ENCODE assay signal across 1 cellular context in the genomic region with DNA sequence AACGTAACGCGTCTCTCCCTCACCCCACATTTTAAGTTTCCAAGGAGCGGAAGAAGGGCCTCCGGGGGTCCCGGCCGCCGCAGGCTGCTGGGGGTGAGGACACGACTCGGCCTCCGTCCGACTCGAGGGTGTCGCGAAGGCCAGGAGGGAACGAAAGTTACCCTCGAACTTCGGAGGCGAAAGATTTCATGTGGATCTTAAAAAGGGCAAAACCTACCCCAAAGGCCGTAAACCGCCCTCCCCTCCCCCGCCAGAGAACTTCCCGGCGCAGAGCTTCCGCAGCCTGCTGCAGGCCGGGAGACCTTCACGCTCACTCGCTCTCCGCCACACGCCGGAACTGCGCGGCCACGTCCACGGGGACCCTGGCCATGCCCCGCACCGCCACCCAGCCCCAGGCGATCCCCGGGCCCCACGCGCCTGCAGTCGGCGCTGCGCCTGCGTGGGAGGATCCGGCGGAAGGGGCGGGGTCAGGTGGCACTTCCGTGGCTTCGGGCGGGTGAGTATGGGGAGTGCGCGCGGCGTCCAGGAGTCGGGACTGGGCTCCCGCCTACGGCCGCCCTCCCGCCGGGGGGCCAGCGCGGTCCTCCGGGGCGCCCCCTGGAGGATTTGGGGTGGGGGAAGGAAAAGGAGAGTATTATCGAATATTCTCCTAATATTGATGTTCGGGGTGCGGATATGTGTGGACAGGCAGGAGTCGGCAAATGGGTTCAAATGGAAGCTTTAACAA.
TF ChIP-seq lines count a peak whose summit lies in the region.

A gene (plus strand): TSS at position 474 of the 727 bp plus-strand sequence. CDS start 19,755 bp downstream, outside the sequence.

TF ChIP-seq in K562, 482 proteins besides CTCF, POLR2A, EP300 and RAD21 (continued from another document and continues in another):
- TF ChIP-seq, protein P1, sequence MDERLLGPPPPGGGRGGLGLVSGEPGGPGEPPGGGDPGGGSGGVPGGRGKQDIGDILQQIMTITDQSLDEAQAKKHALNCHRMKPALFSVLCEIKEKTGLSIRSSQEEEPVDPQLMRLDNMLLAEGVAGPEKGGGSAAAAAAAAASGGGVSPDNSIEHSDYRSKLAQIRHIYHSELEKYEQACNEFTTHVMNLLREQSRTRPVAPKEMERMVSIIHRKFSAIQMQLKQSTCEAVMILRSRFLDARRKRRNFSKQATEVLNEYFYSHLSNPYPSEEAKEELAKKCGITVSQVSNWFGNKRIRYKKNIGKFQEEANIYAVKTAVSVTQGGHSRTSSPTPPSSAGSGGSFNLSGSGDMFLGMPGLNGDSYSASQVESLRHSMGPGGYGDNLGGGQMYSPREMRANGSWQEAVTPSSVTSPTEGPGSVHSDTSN (CRISPR knock-in tag; IDR thresholded peaks at IDR 0.05; ENCODE audit: low read depth) = no peak
- TF ChIP-seq, protein P1 (tag; conservative IDR thresholded peaks at IDR 0.05; ENCODE audit: low read depth) = no peak
- peak; percentile 96 for TF ChIP-seq PHF8 (IDR thresholded peaks at IDR 0.05; ENCODE audit: borderline replicate concordance, low read length)
- no peak for TF ChIP-seq ZNF217 (CRISPR knock-in tag; IDR thresholded peaks at IDR 0.05)
- TF ChIP-seq, protein P2, sequence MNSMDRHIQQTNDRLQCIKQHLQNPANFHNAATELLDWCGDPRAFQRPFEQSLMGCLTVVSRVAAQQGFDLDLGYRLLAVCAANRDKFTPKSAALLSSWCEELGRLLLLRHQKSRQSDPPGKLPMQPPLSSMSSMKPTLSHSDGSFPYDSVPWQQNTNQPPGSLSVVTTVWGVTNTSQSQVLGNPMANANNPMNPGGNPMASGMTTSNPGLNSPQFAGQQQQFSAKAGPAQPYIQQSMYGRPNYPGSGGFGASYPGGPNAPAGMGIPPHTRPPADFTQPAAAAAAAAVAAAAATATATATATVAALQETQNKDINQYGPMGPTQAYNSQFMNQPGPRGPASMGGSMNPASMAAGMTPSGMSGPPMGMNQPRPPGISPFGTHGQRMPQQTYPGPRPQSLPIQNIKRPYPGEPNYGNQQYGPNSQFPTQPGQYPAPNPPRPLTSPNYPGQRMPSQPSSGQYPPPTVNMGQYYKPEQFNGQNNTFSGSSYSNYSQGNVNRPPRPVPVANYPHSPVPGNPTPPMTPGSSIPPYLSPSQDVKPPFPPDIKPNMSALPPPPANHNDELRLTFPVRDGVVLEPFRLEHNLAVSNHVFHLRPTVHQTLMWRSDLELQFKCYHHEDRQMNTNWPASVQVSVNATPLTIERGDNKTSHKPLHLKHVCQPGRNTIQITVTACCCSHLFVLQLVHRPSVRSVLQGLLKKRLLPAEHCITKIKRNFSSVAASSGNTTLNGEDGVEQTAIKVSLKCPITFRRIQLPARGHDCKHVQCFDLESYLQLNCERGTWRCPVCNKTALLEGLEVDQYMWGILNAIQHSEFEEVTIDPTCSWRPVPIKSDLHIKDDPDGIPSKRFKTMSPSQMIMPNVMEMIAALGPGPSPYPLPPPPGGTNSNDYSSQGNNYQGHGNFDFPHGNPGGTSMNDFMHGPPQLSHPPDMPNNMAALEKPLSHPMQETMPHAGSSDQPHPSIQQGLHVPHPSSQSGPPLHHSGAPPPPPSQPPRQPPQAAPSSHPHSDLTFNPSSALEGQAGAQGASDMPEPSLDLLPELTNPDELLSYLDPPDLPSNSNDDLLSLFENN (IDR thresholded peaks at IDR 0.05; ENCODE audit: low read depth in 2 of 2, low read length in 2 of 2) = 0 out of 4 replicates have a peak, but pooled peaks of 1 of the 2 experiments have one; percentile 18
- TF ChIP-seq MAFF (IDR thresholded peaks at IDR 0.05; ENCODE audit: low read length) = no peak
- peak; percentile 23 for TF ChIP-seq SMAD1 (IDR thresholded peaks at IDR 0.05; ENCODE audit: low read depth, low read length, partially characterized antibody)
- TF ChIP-seq MEF2A (IDR thresholded peaks at IDR 0.05; ENCODE audit: control insufficient read depth, low read depth, low read length) = no peak
- TF ChIP-seq SMARCA4 (IDR thresholded peaks at IDR 0.05) = no peak
- TF ChIP-seq, protein P3, sequence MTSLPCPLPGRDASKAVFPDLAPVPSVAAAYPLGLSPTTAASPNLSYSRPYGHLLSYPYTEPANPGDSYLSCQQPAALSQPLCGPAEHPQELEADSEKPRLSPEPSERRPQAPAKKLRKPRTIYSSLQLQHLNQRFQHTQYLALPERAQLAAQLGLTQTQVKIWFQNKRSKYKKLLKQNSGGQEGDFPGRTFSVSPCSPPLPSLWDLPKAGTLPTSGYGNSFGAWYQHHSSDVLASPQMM (CRISPR knock-in tag; IDR thresholded peaks at IDR 0.05) = no peak
- peak; percentile 60; the same call in 1 of the 2 replicates for TF ChIP-seq ELF2 (CRISPR knock-in tag; IDR thresholded peaks at IDR 0.05)
- TF ChIP-seq, protein P4, sequence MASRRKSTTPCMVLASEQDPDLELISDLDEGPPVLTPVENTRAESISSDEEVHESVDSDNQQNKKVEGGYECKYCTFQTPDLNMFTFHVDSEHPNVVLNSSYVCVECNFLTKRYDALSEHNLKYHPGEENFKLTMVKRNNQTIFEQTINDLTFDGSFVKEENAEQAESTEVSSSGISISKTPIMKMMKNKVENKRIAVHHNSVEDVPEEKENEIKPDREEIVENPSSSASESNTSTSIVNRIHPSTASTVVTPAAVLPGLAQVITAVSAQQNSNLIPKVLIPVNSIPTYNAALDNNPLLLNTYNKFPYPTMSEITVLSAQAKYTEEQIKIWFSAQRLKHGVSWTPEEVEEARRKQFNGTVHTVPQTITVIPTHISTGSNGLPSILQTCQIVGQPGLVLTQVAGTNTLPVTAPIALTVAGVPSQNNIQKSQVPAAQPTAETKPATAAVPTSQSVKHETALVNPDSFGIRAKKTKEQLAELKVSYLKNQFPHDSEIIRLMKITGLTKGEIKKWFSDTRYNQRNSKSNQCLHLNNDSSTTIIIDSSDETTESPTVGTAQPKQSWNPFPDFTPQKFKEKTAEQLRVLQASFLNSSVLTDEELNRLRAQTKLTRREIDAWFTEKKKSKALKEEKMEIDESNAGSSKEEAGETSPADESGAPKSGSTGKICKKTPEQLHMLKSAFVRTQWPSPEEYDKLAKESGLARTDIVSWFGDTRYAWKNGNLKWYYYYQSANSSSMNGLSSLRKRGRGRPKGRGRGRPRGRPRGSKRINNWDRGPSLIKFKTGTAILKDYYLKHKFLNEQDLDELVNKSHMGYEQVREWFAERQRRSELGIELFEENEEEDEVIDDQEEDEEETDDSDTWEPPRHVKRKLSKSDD (conservative IDR thresholded peaks at IDR 0.05; ENCODE audit: low read length) = no peak
- TF ChIP-seq ZNF77 (CRISPR knock-in tag; IDR thresholded peaks at IDR 0.05) = peak; percentile 53; the same call in 1 of the 2 replicates
- TF ChIP-seq, protein P5, sequence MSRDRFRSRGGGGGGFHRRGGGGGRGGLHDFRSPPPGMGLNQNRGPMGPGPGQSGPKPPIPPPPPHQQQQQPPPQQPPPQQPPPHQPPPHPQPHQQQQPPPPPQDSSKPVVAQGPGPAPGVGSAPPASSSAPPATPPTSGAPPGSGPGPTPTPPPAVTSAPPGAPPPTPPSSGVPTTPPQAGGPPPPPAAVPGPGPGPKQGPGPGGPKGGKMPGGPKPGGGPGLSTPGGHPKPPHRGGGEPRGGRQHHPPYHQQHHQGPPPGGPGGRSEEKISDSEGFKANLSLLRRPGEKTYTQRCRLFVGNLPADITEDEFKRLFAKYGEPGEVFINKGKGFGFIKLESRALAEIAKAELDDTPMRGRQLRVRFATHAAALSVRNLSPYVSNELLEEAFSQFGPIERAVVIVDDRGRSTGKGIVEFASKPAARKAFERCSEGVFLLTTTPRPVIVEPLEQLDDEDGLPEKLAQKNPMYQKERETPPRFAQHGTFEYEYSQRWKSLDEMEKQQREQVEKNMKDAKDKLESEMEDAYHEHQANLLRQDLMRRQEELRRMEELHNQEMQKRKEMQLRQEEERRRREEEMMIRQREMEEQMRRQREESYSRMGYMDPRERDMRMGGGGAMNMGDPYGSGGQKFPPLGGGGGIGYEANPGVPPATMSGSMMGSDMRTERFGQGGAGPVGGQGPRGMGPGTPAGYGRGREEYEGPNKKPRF (IDR thresholded peaks at IDR 0.05; ENCODE audit: low read depth, low read length) = no peak
- no peak for TF ChIP-seq LARP7 (IDR thresholded peaks at IDR 0.05)
- no peak for TF ChIP-seq RFX1 (IDR thresholded peaks at IDR 0.05)
- TF ChIP-seq ELF1 (tag; IDR thresholded peaks at IDR 0.05) = peak; percentile 80
- no peak for TF ChIP-seq KLF6 (CRISPR knock-in tag; IDR thresholded peaks at IDR 0.05; ENCODE audit: borderline replicate concordance)
- TF ChIP-seq, protein P6, sequence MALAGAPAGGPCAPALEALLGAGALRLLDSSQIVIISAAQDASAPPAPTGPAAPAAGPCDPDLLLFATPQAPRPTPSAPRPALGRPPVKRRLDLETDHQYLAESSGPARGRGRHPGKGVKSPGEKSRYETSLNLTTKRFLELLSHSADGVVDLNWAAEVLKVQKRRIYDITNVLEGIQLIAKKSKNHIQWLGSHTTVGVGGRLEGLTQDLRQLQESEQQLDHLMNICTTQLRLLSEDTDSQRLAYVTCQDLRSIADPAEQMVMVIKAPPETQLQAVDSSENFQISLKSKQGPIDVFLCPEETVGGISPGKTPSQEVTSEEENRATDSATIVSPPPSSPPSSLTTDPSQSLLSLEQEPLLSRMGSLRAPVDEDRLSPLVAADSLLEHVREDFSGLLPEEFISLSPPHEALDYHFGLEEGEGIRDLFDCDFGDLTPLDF (CRISPR knock-in tag; IDR thresholded peaks at IDR 0.05) = no peak
- TF ChIP-seq, protein P7, sequence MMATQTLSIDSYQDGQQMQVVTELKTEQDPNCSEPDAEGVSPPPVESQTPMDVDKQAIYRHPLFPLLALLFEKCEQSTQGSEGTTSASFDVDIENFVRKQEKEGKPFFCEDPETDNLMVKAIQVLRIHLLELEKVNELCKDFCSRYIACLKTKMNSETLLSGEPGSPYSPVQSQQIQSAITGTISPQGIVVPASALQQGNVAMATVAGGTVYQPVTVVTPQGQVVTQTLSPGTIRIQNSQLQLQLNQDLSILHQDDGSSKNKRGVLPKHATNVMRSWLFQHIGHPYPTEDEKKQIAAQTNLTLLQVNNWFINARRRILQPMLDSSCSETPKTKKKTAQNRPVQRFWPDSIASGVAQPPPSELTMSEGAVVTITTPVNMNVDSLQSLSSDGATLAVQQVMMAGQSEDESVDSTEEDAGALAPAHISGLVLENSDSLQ (IDR thresholded peaks at IDR 0.05) = no peak
- TF ChIP-seq TARDBP (IDR thresholded peaks at IDR 0.05) = peak; percentile 94
- peak; percentile 62; the same call in 1 of the 2 replicates for TF ChIP-seq KLF1 (tag; IDR thresholded peaks at IDR 0.05)
- no peak for TF ChIP-seq BRD4 (IDR thresholded peaks at IDR 0.05)
- TF ChIP-seq FOS (IDR thresholded peaks at IDR 0.05; ENCODE audit: extremely low read depth, insufficient read length) = no peak
- TF ChIP-seq TCFL5 (CRISPR knock-in tag; conservative IDR thresholded peaks at IDR 0.05) = no peak
- no peak for TF ChIP-seq FOSL1 (tag; conservative IDR thresholded peaks at IDR 0.05)
- peak; percentile 77 for TF ChIP-seq CCNT2 (IDR thresholded peaks at IDR 0.05; ENCODE audit: borderline replicate concordance, extremely low read depth, insufficient read length, low read depth, low read length)
- no peak for TF ChIP-seq PYGO2 (tag; IDR thresholded peaks at IDR 0.05)
- no peak for TF ChIP-seq ILF3 (IDR thresholded peaks at IDR 0.05; ENCODE audit: borderline replicate concordance)
- TF ChIP-seq, protein P8, sequence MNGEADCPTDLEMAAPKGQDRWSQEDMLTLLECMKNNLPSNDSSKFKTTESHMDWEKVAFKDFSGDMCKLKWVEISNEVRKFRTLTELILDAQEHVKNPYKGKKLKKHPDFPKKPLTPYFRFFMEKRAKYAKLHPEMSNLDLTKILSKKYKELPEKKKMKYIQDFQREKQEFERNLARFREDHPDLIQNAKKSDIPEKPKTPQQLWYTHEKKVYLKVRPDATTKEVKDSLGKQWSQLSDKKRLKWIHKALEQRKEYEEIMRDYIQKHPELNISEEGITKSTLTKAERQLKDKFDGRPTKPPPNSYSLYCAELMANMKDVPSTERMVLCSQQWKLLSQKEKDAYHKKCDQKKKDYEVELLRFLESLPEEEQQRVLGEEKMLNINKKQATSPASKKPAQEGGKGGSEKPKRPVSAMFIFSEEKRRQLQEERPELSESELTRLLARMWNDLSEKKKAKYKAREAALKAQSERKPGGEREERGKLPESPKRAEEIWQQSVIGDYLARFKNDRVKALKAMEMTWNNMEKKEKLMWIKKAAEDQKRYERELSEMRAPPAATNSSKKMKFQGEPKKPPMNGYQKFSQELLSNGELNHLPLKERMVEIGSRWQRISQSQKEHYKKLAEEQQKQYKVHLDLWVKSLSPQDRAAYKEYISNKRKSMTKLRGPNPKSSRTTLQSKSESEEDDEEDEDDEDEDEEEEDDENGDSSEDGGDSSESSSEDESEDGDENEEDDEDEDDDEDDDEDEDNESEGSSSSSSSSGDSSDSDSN (IDR thresholded peaks at IDR 0.05; ENCODE audit: borderline replicate concordance in 1 of 2, low read depth in 2 of 2, low read length in 2 of 2) = 0 out of 4 replicates have a peak, but pooled peaks of 1 of the 2 experiments have one; percentile 33
- TF ChIP-seq, protein P9, sequence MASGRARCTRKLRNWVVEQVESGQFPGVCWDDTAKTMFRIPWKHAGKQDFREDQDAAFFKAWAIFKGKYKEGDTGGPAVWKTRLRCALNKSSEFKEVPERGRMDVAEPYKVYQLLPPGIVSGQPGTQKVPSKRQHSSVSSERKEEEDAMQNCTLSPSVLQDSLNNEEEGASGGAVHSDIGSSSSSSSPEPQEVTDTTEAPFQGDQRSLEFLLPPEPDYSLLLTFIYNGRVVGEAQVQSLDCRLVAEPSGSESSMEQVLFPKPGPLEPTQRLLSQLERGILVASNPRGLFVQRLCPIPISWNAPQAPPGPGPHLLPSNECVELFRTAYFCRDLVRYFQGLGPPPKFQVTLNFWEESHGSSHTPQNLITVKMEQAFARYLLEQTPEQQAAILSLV (tag; IDR thresholded peaks at IDR 0.05) = no peak
- peak; percentile 78; the same call in 1 of the 2 replicates for TF ChIP-seq ZNF12 (CRISPR knock-in tag; IDR thresholded peaks at IDR 0.05)
- TF ChIP-seq, protein P10, sequence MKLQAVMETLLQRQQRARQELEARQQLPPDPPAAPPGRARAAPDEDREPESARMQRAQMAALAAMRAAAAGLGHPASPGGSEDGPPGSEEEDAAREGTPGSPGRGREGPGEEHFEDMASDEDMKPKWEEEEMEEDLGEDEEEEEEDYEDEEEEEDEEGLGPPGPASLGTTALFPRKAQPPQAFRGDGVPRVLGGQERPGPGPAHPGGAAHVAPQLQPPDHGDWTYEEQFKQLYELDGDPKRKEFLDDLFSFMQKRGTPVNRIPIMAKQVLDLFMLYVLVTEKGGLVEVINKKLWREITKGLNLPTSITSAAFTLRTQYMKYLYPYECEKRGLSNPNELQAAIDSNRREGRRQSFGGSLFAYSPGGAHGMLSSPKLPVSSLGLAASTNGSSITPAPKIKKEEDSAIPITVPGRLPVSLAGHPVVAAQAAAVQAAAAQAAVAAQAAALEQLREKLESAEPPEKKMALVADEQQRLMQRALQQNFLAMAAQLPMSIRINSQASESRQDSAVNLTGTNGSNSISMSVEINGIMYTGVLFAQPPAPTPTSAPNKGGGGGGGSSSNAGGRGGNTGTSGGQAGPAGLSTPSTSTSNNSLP (IDR thresholded peaks at IDR 0.05; ENCODE audit: borderline replicate concordance, low read depth, low read length) = no peak
- TF ChIP-seq FIP1L1 (IDR thresholded peaks at IDR 0.05; ENCODE audit: low read depth, low read length, poor library complexity, severe bottlenecking) = peak; percentile 68
